In genomic region chr4:165359501-165359900, GRCh38 we compare ENCODE assay signal across 19 cellular contexts. TPM values are rescaled to one million over a fixed set of nuclear protein-coding genes. Genes with fewer than 3 reads are reported as not detected.
A peak's percentile ranks its signal among the peaks of the same experiment; 100 is the strongest.
DNase-seq lines count a peak whose midpoint lies in the region; ATAC-seq, FAIRE-seq and TF ChIP-seq lines count a peak whose summit lies in the region.
"Had no signal": no experiment of that assay in that cellular context is flagged by ENCODE, and none has a peak within 500 bp of the region (broad histone marks: within the 10 kb centered on the region; RNA-seq: fewer than 3 reads in every experiment).

No MANE protein-coding gene starts in this region.

- peaks cover 24% of the 10 kb centered on the region for H3K4me1 Mint-ChIP-seq in Calu3 (ENCODE audit: low read depth, unreplicated experiment)
- H3K4me1 Mint-ChIP-seq in astrocyte (ENCODE audit: low read depth, unreplicated experiment) = peaks cover 27% of the 10 kb centered on the region
- H3K4me1 Mint-ChIP-seq in activated CD8-positive, alpha-beta T cell treated with anti-CD3 and anti-CD28 coated beads, Interleukin-2, amount 10 ng/mL, durations not matched to agents 7 days and 5 days (ENCODE audit: low read depth) = peaks cover 2% of the 10 kb centered on the region

- ATAC-seq in lower lobe of right lung (peak; percentile 66 to 78), HG02678 (IDR thresholded peaks at IDR 0.05; ENCODE audit: unreplicated experiment) (no peak)
- ATAC-seq in activated CD8-positive, alpha-beta T cell treated with anti-CD3 and anti-CD28 coated beads, Interleukin-2, amount 10 ng/mL, durations not matched to agents 7 days and 5 days = no peak
- ATAC-seq: activated naive CD4-positive, alpha-beta T cell treated with anti-CD3 and anti-CD28 coated beads, Interleukin-2, amount 50 U/mL, for 72 hours; effector memory CD8-positive, alpha-beta T cell; T-cell had no signal

- H3K9ac ChIP-seq in astrocyte (ENCODE audit: low read length) = no peak overlapping the region
- H3K9ac ChIP-seq: parathyroid adenoma had no signal

- no peak for FAIRE-seq in astrocyte (lab: Jason Lieb, UNC)
- FAIRE-seq: keratinocyte had no signal

- H3K4me1 ChIP-seq in astrocyte (ENCODE audit: insufficient read depth, low read length) (no peaks in the 10 kb centered on the region), lower lobe of right lung (peaks cover 15% of the 10 kb centered on the region)
- H3K4me1 ChIP-seq: parathyroid adenoma had no signal

- H3K4me2 ChIP-seq in astrocyte (ENCODE audit: low read length) = no peak overlapping the region

- H3K27me3 ChIP-seq in astrocyte (ENCODE audit: insufficient read depth, low read length) (no peaks in the 10 kb centered on the region), lower lobe of right lung (ENCODE audit: low read depth) (no peaks in the 10 kb centered on the region)

- intact Hi-C loops in Calu3 (cut with micrococcal nuclease; ENCODE audit: unreplicated experiment) = no loop called here
- intact Hi-C loops in lower lobe of right lung (cut with DNase I) = no loop called here

- TF ChIP-seq CTCF in Calu3 (IDR thresholded peaks at IDR 0.05; ENCODE audit: unreplicated experiment) (no peak), astrocyte (IDR thresholded peaks at IDR 0.05; ENCODE audit: insufficient read depth, low read depth, low read length) (no peak), lower lobe of right lung (IDR thresholded peaks at IDR 0.05) (no peak)

- DNase-seq in Calu3 (no peak), LHCN-M2 (ENCODE audit: low read depth) (peak; percentile 45), astrocyte (ENCODE audit: low read depth) (peak; percentile 49), lower lobe of right lung (no peak), NCI-H345 treated with DMSO at 0.1 percent for 48 hours (lab: John Stamatoyannopoulos, UW; ENCODE audit: unreplicated experiment) (no peak), NCI-H1417 treated with DMSO at 0.1 percent for 48 hours (lab: John Stamatoyannopoulos, UW) (no peak)
- no peak for DNase-seq in activated CD8-positive, alpha-beta T cell treated with anti-CD3 and anti-CD28 coated beads, Interleukin-2, amount 10 ng/mL, durations not matched to agents 7 days and 5 days
- DNase-seq: activated CD4-positive, CD25-positive, alpha-beta regulatory T cell; activated CD8-positive, alpha-beta memory T cell treated with anti-CD3 and anti-CD28 coated beads, Interleukin-2, amount 50 U/mL, for 48 hours; caudate nucleus; effector memory CD8-positive, alpha-beta T cell; NCI-H1092; NCI-H345; stimulated activated CD4-positive, alpha-beta T cell treated with anti-CD3 and anti-CD28 coated beads, Interleukin-15, amount 100 ng/mL, for 24 hours; T-cell had no signal

- no peak overlapping the region for H2AFZ ChIP-seq in astrocyte (ENCODE audit: low read depth, low read length)
- H2AFZ ChIP-seq: parathyroid adenoma had no signal

- POLR2A ChIA-PET in activated CD8-positive, alpha-beta T cell treated with anti-CD3 and anti-CD28 coated beads, Interleukin-2, amount 10 ng/mL, durations not matched to agents 7 days and 5 days (lab: Charles Lee) = no interaction called here

- H3K9me3 ChIP-seq in astrocyte (ENCODE audit: insufficient read depth, low read depth, low read length) = no peaks in the 10 kb centered on the region
- H3K9me3 ChIP-seq in lower lobe of right lung = no peaks in the 10 kb centered on the region

- H3K9me3 Mint-ChIP-seq in Calu3 (ENCODE audit: low read depth, unreplicated experiment) (peaks cover 3% of the 10 kb centered on the region), astrocyte (ENCODE audit: unreplicated experiment) (no peaks in the 10 kb centered on the region)
- no peaks in the 10 kb centered on the region for H3K9me3 Mint-ChIP-seq in activated CD8-positive, alpha-beta T cell treated with anti-CD3 and anti-CD28 coated beads, Interleukin-2, amount 10 ng/mL, durations not matched to agents 7 days and 5 days (ENCODE audit: insufficient read depth)
- H3K9me3 Mint-ChIP-seq: activated naive CD4-positive, alpha-beta T cell treated with anti-CD3 and anti-CD28 coated beads, Interleukin-2, amount 50 U/mL, for 72 hours; effector memory CD8-positive, alpha-beta T cell; T-cell had no signal

- H3K27ac ChIP-seq in astrocyte (ENCODE audit: low read depth, low read length) = no peak overlapping the region
- no peak overlapping the region for H3K27ac ChIP-seq in lower lobe of right lung
- H3K27ac ChIP-seq: parathyroid adenoma had no signal

- H3K36me3 Mint-ChIP-seq in Calu3 (ENCODE audit: insufficient read depth, unreplicated experiment) (no peaks in the 10 kb centered on the region), astrocyte (ENCODE audit: low read depth, unreplicated experiment) (no peaks in the 10 kb centered on the region)
- H3K36me3 Mint-ChIP-seq in activated CD8-positive, alpha-beta T cell treated with anti-CD3 and anti-CD28 coated beads, Interleukin-2, amount 10 ng/mL, durations not matched to agents 7 days and 5 days (ENCODE audit: low read depth) = no peaks in the 10 kb centered on the region
- H3K36me3 Mint-ChIP-seq: activated naive CD4-positive, alpha-beta T cell treated with anti-CD3 and anti-CD28 coated beads, Interleukin-2, amount 50 U/mL, for 72 hours; T-cell had no signal

- H3K27me3 Mint-ChIP-seq in Calu3 (ENCODE audit: unreplicated experiment) (no peaks in the 10 kb centered on the region), astrocyte (ENCODE audit: low read depth, unreplicated experiment) (no peaks in the 10 kb centered on the region)
- peaks cover 39% of the 10 kb centered on the region for H3K27me3 Mint-ChIP-seq in activated CD8-positive, alpha-beta T cell treated with anti-CD3 and anti-CD28 coated beads, Interleukin-2, amount 10 ng/mL, durations not matched to agents 7 days and 5 days (ENCODE audit: low read depth)

- CTCF ChIA-PET in Calu3 (lab: Charles Lee) = interaction anchor here (0.6 kb wide), 1 partner anchor 303 kb away, joined by 3 read pairs; no protein-coding TSS in a partner anchor
- CTCF ChIA-PET in activated CD8-positive, alpha-beta T cell treated with anti-CD3 and anti-CD28 coated beads, Interleukin-2, amount 10 ng/mL, durations not matched to agents 7 days and 5 days (lab: Charles Lee) = interaction anchor here (1.0 to 1.1 kb wide), 2 partner anchors 227 to 229 kb away, joined by 3 to 5 read pairs; no protein-coding TSS in a partner anchor

- peak overlapping the region; percentile 42 for H3K27ac Mint-ChIP-seq in Calu3 (ENCODE audit: unreplicated experiment)
- H3K27ac Mint-ChIP-seq in astrocyte (ENCODE audit: unreplicated experiment) = peak overlapping the region; percentile 53
- H3K27ac Mint-ChIP-seq in activated CD8-positive, alpha-beta T cell treated with anti-CD3 and anti-CD28 coated beads, Interleukin-2, amount 10 ng/mL, durations not matched to agents 7 days and 5 days = no peak overlapping the region
- H3K27ac Mint-ChIP-seq: activated naive CD4-positive, alpha-beta T cell treated with anti-CD3 and anti-CD28 coated beads, Interleukin-2, amount 50 U/mL, for 72 hours; effector memory CD8-positive, alpha-beta T cell; T-cell had no signal

- BruUV-seq in Calu3 (replicated peaks; lab: Mats Ljungman, UMichigan) = no TSS peak

- no peaks in the 10 kb centered on the region for H3K79me2 ChIP-seq in astrocyte (ENCODE audit: insufficient read depth, low read length)
- H3K79me2 ChIP-seq: parathyroid adenoma had no signal

- H4K20me1 ChIP-seq in astrocyte (ENCODE audit: insufficient read depth, low read length) = no peaks in the 10 kb centered on the region

- H3K4me3 ChIP-seq in astrocyte (ENCODE audit: insufficient read depth, low read depth, low read length) (no peak overlapping the region), lower lobe of right lung (no peak overlapping the region)

- H3K4me3 Mint-ChIP-seq in Calu3 (ENCODE audit: low read depth, unreplicated experiment) (no peak overlapping the region), astrocyte (ENCODE audit: unreplicated experiment) (no peak overlapping the region)
- no peak overlapping the region for H3K4me3 Mint-ChIP-seq in activated CD8-positive, alpha-beta T cell treated with anti-CD3 and anti-CD28 coated beads, Interleukin-2, amount 10 ng/mL, durations not matched to agents 7 days and 5 days
- H3K4me3 Mint-ChIP-seq: effector memory CD8-positive, alpha-beta T cell; T-cell had no signal

- H3K36me3 ChIP-seq in astrocyte (ENCODE audit: insufficient read depth, low read length) (no peaks in the 10 kb centered on the region), lower lobe of right lung (no peaks in the 10 kb centered on the region)

RNA-seq across cellular contexts. Expression of gene CPE, which starts 19.3 kb away (rescaled TPM):
- total RNA-seq in Calu3 (2022) (4.1 and 4.7 TPM in 2 replicates), LHCN-M2 (2014; rRNA removed) (2.3 and 3.6 TPM in 2 replicates), astrocyte (380 and 385 TPM in 2 replicates), lower lobe of right lung (36.9 TPM)
- 5.3 TPM for polyA plus RNA-seq in LHCN-M2 (2012)
- not detected for total RNA-seq in activated CD8-positive, alpha-beta T cell treated with anti-CD3 and anti-CD28 coated beads, Interleukin-2, amount 10 ng/mL, durations not matched to agents 7 days and 5 days
- total RNA-seq: activated naive CD4-positive, alpha-beta T cell treated with anti-CD3 and anti-CD28 coated beads, Interleukin-2, amount 50 U/mL, for 72 hours had no signal

RNA-seq across cellular contexts. Expression of gene MSMO1, which starts 32.0 kb away (rescaled TPM):
- total RNA-seq in Calu3 (2022) (93.6 and 111 TPM in 2 replicates), LHCN-M2 (2014; rRNA removed) (70.5 and 74.1 TPM in 2 replicates), astrocyte (136 and 179 TPM in 2 replicates), lower lobe of right lung (138 TPM)
- polyA plus RNA-seq in LHCN-M2 (2012) = 41.3 TPM
- 10 to 100 TPM; 47.4 to 51.6 TPM for total RNA-seq in activated CD8-positive, alpha-beta T cell treated with anti-CD3 and anti-CD28 coated beads, Interleukin-2, amount 10 ng/mL, durations not matched to agents 7 days and 5 days

Comparison
In these comparisons a context has a peak if more than half of its experiments do, and no peak if none do; other contexts are left out.
1. DNase-seq: peak in LHCN-M2 (single experiment) and astrocyte (single experiment); none in Calu3 (single experiment), lower lobe of right lung (single experiment), NCI-H345 treated with DMSO at 0.1 percent for 48 hours (single experiment), NCI-H1417 treated with DMSO at 0.1 percent for 48 hours (single experiment) and activated CD8-positive, alpha-beta T cell treated with anti-CD3 and anti-CD28 coated beads, Interleukin-2, amount 10 ng/mL, durations not matched to agents 7 days and 5 days (single experiment).
2. ATAC-seq: peak in lower lobe of right lung (2 of 2); none in HG02678 (single experiment) and activated CD8-positive, alpha-beta T cell treated with anti-CD3 and anti-CD28 coated beads, Interleukin-2, amount 10 ng/mL, durations not matched to agents 7 days and 5 days (single experiment).
3. RNA of gene CPE, which starts 19.3 kb away (total RNA-seq): 380 to 385 TPM in astrocyte; 36.9 TPM in lower lobe of right lung (single experiment), 4.1 to 4.7 TPM in Calu3, 2.3 to 3.6 TPM in LHCN-M2 and not detected in activated CD8-positive, alpha-beta T cell treated with anti-CD3 and anti-CD28 coated beads, Interleukin-2, amount 10 ng/mL, durations not matched to agents 7 days and 5 days; every median in the first group is over 10 times any median in the second.